Comparison of ENCODE assay signal across 13 cellular contexts in genomic region chr1:233238884-233239432, GRCh38. TPM values are rescaled to one million over a fixed set of nuclear protein-coding genes. Genes with fewer than 3 reads are reported as not detected.
DNase-seq lines count a peak whose midpoint lies in the region; ATAC-seq, FAIRE-seq and TF ChIP-seq lines count a peak whose summit lies in the region.
"Had no signal": no experiment of that assay in that cellular context is flagged by ENCODE, and none has a peak within 500 bp of the region (broad histone marks: within the 10 kb centered on the region; RNA-seq: fewer than 3 reads in every experiment).

No MANE protein-coding gene starts in this region.

- FAIRE-seq in pancreas (lab: Jason Lieb, UNC) = no peak

- DNase-seq in SK-N-SH = no peak
- peak; percentile 14 for DNase-seq in SK-MEL-5 (ENCODE audit: low read depth, low spot score)
- no peak for DNase-seq in epithelial cell of esophagus (ENCODE audit: low read depth)
- no peak for DNase-seq in type B pancreatic cell (ENCODE audit: extremely low spot score, unreplicated experiment)
- no peak for DNase-seq in lower leg skin (ENCODE audit: low spot score in 2 of 2)
- DNase-seq in middle frontal gyrus (ENCODE audit: extremely low spot score, low spot score) = no peak
- DNase-seq in pancreas = no peak
- DNase-seq: activated CD4-positive, alpha-beta T cell treated with anti-CD3 and anti-CD28 coated beads, Interleukin-2, amount 10 ng/mL, durations not matched to agents 24 days and 14 days; activated T-cell treated with anti-CD3 and anti-CD28 coated beads, Interleukin-2, amount 50 U/mL, for 24 hours; immature natural killer cell; NCI-H2107 had no signal

- H3K27ac ChIP-seq in SK-N-SH (ENCODE audit: low read depth in 2 of 2, low read length in 1 of 2) (no peak overlapping the region), pancreas (no peak overlapping the region)

- TF ChIP-seq EP300 in SK-N-SH (IDR thresholded peaks at IDR 0.05; ENCODE audit: borderline replicate concordance in 1 of 2, low read depth in 1 of 2, low read length in 1 of 2) = no peak

- H3K36me3 ChIP-seq in SK-N-SH (replicated peaks in 1 of 2; ENCODE audit: control insufficient read depth in 1 of 2, insufficient read depth in 2 of 2, low read length in 1 of 2) (peaks cover 0 to 29% of the 10 kb centered on the region in 2 experiments), pancreas (peaks cover 0 to 5% (median 0%) of the 10 kb centered on the region in 3 donors)

- no peaks in the 10 kb centered on the region for H3K27me3 ChIP-seq in SK-N-SH (ENCODE audit: insufficient read depth)
- no peaks in the 10 kb centered on the region for H3K27me3 ChIP-seq in pancreas

- H3K27ac Mint-ChIP-seq in type B pancreatic cell = no peak overlapping the region
- H3K27ac Mint-ChIP-seq: activated CD4-positive, alpha-beta T cell treated with anti-CD3 and anti-CD28 coated beads, Interleukin-2, amount 10 ng/mL, durations not matched to agents 24 days and 14 days; activated T-cell treated with anti-CD3 and anti-CD28 coated beads, Interleukin-2, amount 50 U/mL, for 24 hours; dendritic cell treated with granulocyte-macrophage colony-stimulating factor and Interleukin-4, amounts not matched to agents 40 ng/mL and 50 ng/mL, for 4 days; immature natural killer cell had no signal

- H3K4me1 Mint-ChIP-seq in type B pancreatic cell (ENCODE audit: unreplicated experiment) = peaks cover 33% of the 10 kb centered on the region
- H3K4me1 Mint-ChIP-seq: immature natural killer cell had no signal

- H4K20me1 ChIP-seq in SK-N-SH (ENCODE audit: insufficient read depth) = no peaks in the 10 kb centered on the region

- CTCF ChIA-PET in SK-N-SH (lab: Yijun Ruan, JAX) = interaction anchor here (0.6 kb wide), 1 partner anchor 100 kb away, joined by 3 read pairs; no protein-coding TSS in a partner anchor

- TF ChIP-seq CTCF in SK-N-SH (IDR thresholded peaks at IDR 0.05) (no peak), epithelial cell of esophagus (IDR thresholded peaks at IDR 0.05; ENCODE audit: insufficient read depth, low read depth, low read length, missing control alignments) (peak; percentile 9), type B pancreatic cell (conservative IDR thresholded peaks at IDR 0.05) (peak; percentile 41), lower leg skin (IDR thresholded peaks at IDR 0.05) (no peak), pancreas (IDR thresholded peaks at IDR 0.05) (no peak)

- H3K4me3 Mint-ChIP-seq in type B pancreatic cell = no peak overlapping the region
- H3K4me3 Mint-ChIP-seq: activated CD4-positive, alpha-beta T cell treated with anti-CD3 and anti-CD28 coated beads, Interleukin-2, amount 10 ng/mL, durations not matched to agents 24 days and 14 days; activated T-cell treated with anti-CD3 and anti-CD28 coated beads, Interleukin-2, amount 50 U/mL, for 24 hours; dendritic cell treated with granulocyte-macrophage colony-stimulating factor and Interleukin-4, amounts not matched to agents 40 ng/mL and 50 ng/mL, for 4 days; immature natural killer cell had no signal

- no peaks in the 10 kb centered on the region for H3K9me2 ChIP-seq in SK-N-SH

- no peaks in the 10 kb centered on the region for H3F3A ChIP-seq in SK-N-SH (replicated peaks; ENCODE audit: insufficient read depth)

- H3K27me3 Mint-ChIP-seq in type B pancreatic cell = no peaks in the 10 kb centered on the region
- H3K27me3 Mint-ChIP-seq: activated CD4-positive, alpha-beta T cell treated with anti-CD3 and anti-CD28 coated beads, Interleukin-2, amount 10 ng/mL, durations not matched to agents 24 days and 14 days; activated T-cell treated with anti-CD3 and anti-CD28 coated beads, Interleukin-2, amount 50 U/mL, for 24 hours; dendritic cell treated with granulocyte-macrophage colony-stimulating factor and Interleukin-4, amounts not matched to agents 40 ng/mL and 50 ng/mL, for 4 days had no signal

- WGBS in SK-N-SH (ENCODE audit: low lambda C conversion rate) = 93% methylated on average over 9 of the region's 9 CpGs
- 85 to 89% methylated on average over 9 of the region's 9 CpGs for WGBS in lower leg skin, 2 donors
- WGBS in pancreas, 2 donors = 70 to 77% methylated on average over 9 of the region's 9 CpGs

- H3K4me1 ChIP-seq in SK-N-SH (ENCODE audit: control insufficient read depth in 1 of 2, insufficient read depth in 2 of 2, low read depth in 1 of 2, low read length in 1 of 2) (peaks cover 0 to 11% of the 10 kb centered on the region in 2 experiments; a peak in 2 of 4 replicates), pancreas (peaks cover 0 to 15% (median 5%) of the 10 kb centered on the region in 3 donors)

- POLR2A ChIA-PET in SK-N-SH (lab: Yijun Ruan, JAX) = no interaction called here

- H3K79me2 ChIP-seq in SK-N-SH (ENCODE audit: insufficient read depth) = no peaks in the 10 kb centered on the region

- TF ChIP-seq POLR2A in lower leg skin (IDR thresholded peaks at IDR 0.05) = no peak

- H3K4me3 ChIP-seq in SK-N-SH (ENCODE audit: low read depth in 2 of 2, low read length in 1 of 2) = no peak overlapping the region
- no peak overlapping the region for H3K4me3 ChIP-seq in epithelial cell of esophagus (ENCODE audit: low read length)
- no peak overlapping the region for H3K4me3 ChIP-seq in lower leg skin (ENCODE audit: low read depth, poor library complexity, severe bottlenecking)
- no peak overlapping the region for H3K4me3 ChIP-seq in pancreas

- H3K4me2 ChIP-seq in SK-N-SH = no peak overlapping the region

- no peak overlapping the region for H2AFZ ChIP-seq in SK-N-SH (ENCODE audit: low read depth)

- ATAC-seq in SK-N-SH treated with all-trans-retinoic acid at 6 μM for 48 hours = no peak
- no peak for ATAC-seq in pancreas

- peaks cover 4% of the 10 kb centered on the region for H3K36me3 Mint-ChIP-seq in type B pancreatic cell

- H3K9me3 ChIP-seq in SK-N-SH (no peaks in the 10 kb centered on the region), pancreas (no peaks in the 10 kb centered on the region)

- intact Hi-C loops in lower leg skin (cut with DNase I; ENCODE audit: low total_unique reads) (no loop called here), pancreas (cut with DNase I) (no loop called here)

- in situ Hi-C loops in SK-MEL-5 (cut with HindIII; ENCODE audit: low pct_unique_long_range_greater_than_20kb, low sequenced_read_pairs) = no loop called here

- no peaks in the 10 kb centered on the region for H3K9me3 Mint-ChIP-seq in type B pancreatic cell
- H3K9me3 Mint-ChIP-seq: activated CD4-positive, alpha-beta T cell treated with anti-CD3 and anti-CD28 coated beads, Interleukin-2, amount 10 ng/mL, durations not matched to agents 24 days and 14 days; activated T-cell treated with anti-CD3 and anti-CD28 coated beads, Interleukin-2, amount 50 U/mL, for 24 hours; dendritic cell treated with granulocyte-macrophage colony-stimulating factor and Interleukin-4, amounts not matched to agents 40 ng/mL and 50 ng/mL, for 4 days; immature natural killer cell had no signal

- TF ChIP-seq RAD21 in SK-N-SH (IDR thresholded peaks at IDR 0.05; ENCODE audit: low read length) = peak; percentile 37

- H3K9ac ChIP-seq in SK-N-SH = no peak overlapping the region

TF ChIP-seq in SK-N-SH, 30 proteins besides CTCF, POLR2A, EP300 and RAD21 (continues in another document):
- TF ChIP-seq YY1 (IDR thresholded peaks at IDR 0.05; ENCODE audit: low read depth) = no peak
- no peak for TF ChIP-seq TEAD4 (IDR thresholded peaks at IDR 0.05; ENCODE audit: borderline replicate concordance, insufficient read depth)
- no peak for TF ChIP-seq FOXM1 (IDR thresholded peaks at IDR 0.05; ENCODE audit: low read depth)
- no peak for TF ChIP-seq SIN3A (IDR thresholded peaks at IDR 0.05; ENCODE audit: borderline replicate concordance, low read depth, low read length)

TF ChIP-seq in SK-N-SH treated with all-trans-retinoic acid at 6 μM for 48 hours, 23 proteins besides CTCF, POLR2A, EP300 and RAD21:
- TF ChIP-seq ZC3H10 (CRISPR knock-in tag; IDR thresholded peaks at IDR 0.05) (no peak), GLIS3 (CRISPR knock-in tag; IDR thresholded peaks at IDR 0.05) (no peak), CSDC2 (CRISPR knock-in tag; IDR thresholded peaks at IDR 0.05) (no peak), ZNF565 (CRISPR knock-in tag; conservative IDR thresholded peaks at IDR 0.05; ENCODE audit: low read depth) (no peak), TOX (CRISPR knock-in tag; IDR thresholded peaks at IDR 0.05; ENCODE audit: borderline replicate concordance) (no peak), ZNF70 (CRISPR knock-in tag; IDR thresholded peaks at IDR 0.05) (no peak), CREB5 (CRISPR knock-in tag; IDR thresholded peaks at IDR 0.05; ENCODE audit: low read depth) (no peak), ISL1 (CRISPR knock-in tag; IDR thresholded peaks at IDR 0.05) (no peak)

RNA-seq across cellular contexts. Expression of gene PCNX2, which starts 56.6 kb away (rescaled TPM):
- polyA plus RNA-seq in SK-N-SH (2012; rRNA removed) (10.6 and 11.2 TPM in 2 replicates), pancreas (10 to 100 TPM in 1 of 2 donors, 1 to 10 TPM in 1; 5.5 to 25.9 TPM)
- 7.6 and 8.3 TPM in 2 replicates for polyA plus RNA-seq in SK-N-SH (2012; cell fraction: cytosol; rRNA removed)
- 37.9 and 43.7 TPM in 2 replicates for polyA plus RNA-seq in SK-N-SH (2012; cell fraction: nucleus; rRNA removed)
- 4.1 and 4.8 TPM in 2 replicates for total RNA-seq in SK-MEL-5 (2014; rRNA removed; shearing (Covaris generic))
- 3.6 and 4.8 TPM in 2 replicates for polyA plus RNA-seq in SK-MEL-5 (2015; cell fraction: cytosol; rRNA removed)
- polyA plus RNA-seq in SK-MEL-5 (2015; cell fraction: nucleus; rRNA removed) = 7.4 and 9.6 TPM in 2 replicates
- total RNA-seq in type B pancreatic cell (ENCODE audit: low replicate concordance) (14.7 and 18.4 TPM in 2 replicates), lower leg skin (10 to 100 TPM in 2 of 4 donors, 1 to 10 TPM in 2; 5.0 to 12.5 (median 9.6) TPM), pancreas (10 to 100 TPM in 2 of 6 donors, 1 to 10 TPM in 4; 7.6 to 13.4 (median 8.7) TPM)

Comparison
In these comparisons a context has a peak if more than half of its experiments do, and no peak if none do; other contexts are left out.
1. CTCF ChIP-seq: peak in epithelial cell of esophagus (single experiment) and type B pancreatic cell (single experiment); none in SK-N-SH (single experiment), lower leg skin (0 of 3) and pancreas (0 of 4).